33 cellular contexts compared by ENCODE assay signal in genomic region chr5:137113161-137113560, GRCh38.
"Had no signal": no experiment of that assay in that cellular context is flagged by ENCODE, and none has a peak within 500 bp of the region (broad histone marks: within the 10 kb centered on the region; RNA-seq: fewer than 3 reads in every experiment).

No MANE protein-coding gene starts in this region.

- H3K9me3 ChIP-seq: ascending aorta, body of pancreas, breast epithelium had no signal

- DNase-seq: activated B cell treated with CpG ODN at 0.5 μM for 24 hours; activated CD4-positive, alpha-beta T cell treated with anti-CD3 and anti-CD28 coated beads for 48 hours; activated CD4-positive, alpha-beta T cell treated with anti-CD3 and anti-CD28 coated beads, Interleukin-2, amount 10 ng/mL, durations not matched to agents 7 days and 5 days; activated CD4-positive, alpha-beta T cell treated with anti-CD3 and anti-CD28 coated beads, Interleukin-2, amount 50 U/mL, for 48 hours; activated CD4-positive, CD25-positive, alpha-beta regulatory T cell treated with anti-CD3 and anti-CD28 coated beads, Interleukin-2, amount 50 U/mL, for 72 hours; activated CD8-positive, alpha-beta memory T cell treated with anti-CD3 and anti-CD28 coated beads, Interleukin-2, amount 50 U/mL, for 4 hours; activated CD8-positive, alpha-beta T cell treated with anti-CD3 and anti-CD28 coated beads for 36 hours; activated effector memory CD4-positive, alpha-beta T cell treated with anti-CD3 and anti-CD28 coated beads, Interleukin-2, amount 50 U/mL, for 16 hours; activated gamma-delta T cell treated with Interleukin-2 at 50 U/mL for 16 hours; activated naive CD4-positive, alpha-beta T cell; activated naive CD4-positive, alpha-beta T cell treated with anti-CD3 and anti-CD28 coated beads for 36 hours; activated naive CD4-positive, alpha-beta T cell treated with anti-CD3 and anti-CD28 coated beads, Interleukin-2, amount 50 U/mL, for 16 hours; activated naive CD8-positive, alpha-beta T cell treated with anti-CD3 and anti-CD28 coated beads for 36 hours; activated T-cell treated with anti-CD3 and anti-CD28 coated beads for 4 hours; activated T-cell treated with anti-CD3 and anti-CD28 coated beads, Interleukin-2, amount 50 U/mL, for 1 hour; activated T-cell treated with anti-CD3 and anti-CD28 coated beads, Interleukin-2, amount 50 U/mL, for 4 hours; activated T-cell treated with anti-CD3 and anti-CD28 coated beads, Interleukin-2, amount 50 U/mL, for 72 hours; amygdala; anterior cingulate cortex; body of pancreas; brain microvascular endothelial cell; central memory CD4-positive, alpha-beta T cell; T-helper 1 cell; T-helper 2 cell; T-helper 9 cell had no signal

- H3K36me3 ChIP-seq: ascending aorta, brain microvascular endothelial cell, breast epithelium had no signal

- H3K4me3 Mint-ChIP-seq: activated B cell treated with CpG ODN at 0.5 μM for 24 hours; activated CD4-positive, alpha-beta T cell treated with anti-CD3 and anti-CD28 coated beads, Interleukin-2, amount 10 ng/mL, durations not matched to agents 7 days and 5 days; activated CD8-positive, alpha-beta T cell treated with anti-CD3 and anti-CD28 coated beads for 36 hours; activated naive CD4-positive, alpha-beta T cell treated with anti-CD3 and anti-CD28 coated beads for 36 hours; activated naive CD8-positive, alpha-beta T cell treated with anti-CD3 and anti-CD28 coated beads for 36 hours; activated T-cell treated with anti-CD3 and anti-CD28 coated beads, Interleukin-2, amount 50 U/mL, for 4 hours; activated T-cell treated with anti-CD3 and anti-CD28 coated beads, Interleukin-2, amount 50 U/mL, for 72 hours; activated T-helper 1 cell treated with anti-CD3 and anti-CD28 coated beads, Interleukin-12 subunit alpha, Interleukin-12 subunit beta, Interleukin-2, Interleukin-4 antibody, amounts not matched to agents 30 ng/mL and 10 ng/mL and 1 ng/mL, durations not matched to agents 14 hours and 24 hours and 36 hours; activated T-helper 17 cell treated with anti-CD3 and anti-CD28 coated beads, Interleukin-2, amount 50 U/mL, for 72 hours; T-helper 1 cell treated with Interleukin-12 subunit alpha and Interleukin-12 subunit beta and Interleukin-4 antibody, amounts not matched to agents 30 μg/mL and 1 μg/mL, for 36 hours; T-helper 2 cell treated with Interferon-gamma antibody and Interleukin-4, amounts not matched to agents 5 μg/mL and 100 μg/mL, for 36 hours had no signal

- H3K36me3 Mint-ChIP-seq: activated naive CD4-positive, alpha-beta T cell treated with anti-CD3 and anti-CD28 coated beads, Interleukin-2, amount 50 U/mL, for 72 hours; activated naive CD8-positive, alpha-beta T cell treated with anti-CD3 and anti-CD28 coated beads for 36 hours had no signal

- H3K4me1 ChIP-seq: ascending aorta, breast epithelium had no signal

- H3K27ac ChIP-seq: ascending aorta, body of pancreas, brain microvascular endothelial cell, breast epithelium, VCaP had no signal

- H3K4me3 ChIP-seq: ascending aorta, body of pancreas, breast epithelium had no signal

- H3K4me1 Mint-ChIP-seq: activated CD4-positive, alpha-beta T cell treated with anti-CD3 and anti-CD28 coated beads, Interleukin-2, amount 10 ng/mL, durations not matched to agents 7 days and 5 days; activated T-helper 17 cell treated with anti-CD3 and anti-CD28 coated beads, Interleukin-2, amount 50 U/mL, for 72 hours had no signal

- H3K27me3 Mint-ChIP-seq: activated B cell treated with CpG ODN at 0.5 μM for 24 hours; activated CD4-positive, alpha-beta T cell treated with anti-CD3 and anti-CD28 coated beads, Interleukin-2, amount 10 ng/mL, durations not matched to agents 7 days and 5 days had no signal

- H3K27me3 ChIP-seq: ascending aorta, body of pancreas, brain microvascular endothelial cell, breast epithelium had no signal

- H3K27ac Mint-ChIP-seq: activated B cell treated with CpG ODN at 0.5 μM for 24 hours; activated CD4-positive, alpha-beta T cell treated with anti-CD3 and anti-CD28 coated beads, Interleukin-2, amount 10 ng/mL, durations not matched to agents 7 days and 5 days; activated CD8-positive, alpha-beta T cell treated with anti-CD3 and anti-CD28 coated beads for 36 hours; activated naive CD4-positive, alpha-beta T cell treated with anti-CD3 and anti-CD28 coated beads for 36 hours; activated naive CD4-positive, alpha-beta T cell treated with anti-CD3 and anti-CD28 coated beads, Interleukin-2, amount 50 U/mL, for 72 hours; activated naive CD8-positive, alpha-beta T cell treated with anti-CD3 and anti-CD28 coated beads for 36 hours; activated T-cell treated with anti-CD3 and anti-CD28 coated beads, Interleukin-2, amount 50 U/mL, for 72 hours; activated T-helper 1 cell treated with anti-CD3 and anti-CD28 coated beads, Interleukin-12 subunit alpha, Interleukin-12 subunit beta, Interleukin-2, Interleukin-4 antibody, amounts not matched to agents 30 ng/mL and 10 ng/mL and 1 ng/mL, durations not matched to agents 14 hours and 24 hours and 36 hours; activated T-helper 17 cell treated with anti-CD3 and anti-CD28 coated beads, Interleukin-2, amount 50 U/mL, for 72 hours; T-helper 1 cell treated with Interleukin-12 subunit alpha and Interleukin-12 subunit beta and Interleukin-4 antibody, amounts not matched to agents 30 μg/mL and 1 μg/mL, for 36 hours; T-helper 2 cell treated with Interferon-gamma antibody and Interleukin-4, amounts not matched to agents 5 μg/mL and 100 μg/mL, for 36 hours had no signal

- H3K9me3 Mint-ChIP-seq: activated B cell treated with CpG ODN at 0.5 μM for 24 hours; activated CD4-positive, alpha-beta T cell treated with anti-CD3 and anti-CD28 coated beads, Interleukin-2, amount 10 ng/mL, durations not matched to agents 7 days and 5 days; activated CD8-positive, alpha-beta T cell treated with anti-CD3 and anti-CD28 coated beads for 36 hours; activated naive CD4-positive, alpha-beta T cell treated with anti-CD3 and anti-CD28 coated beads for 36 hours; activated naive CD8-positive, alpha-beta T cell treated with anti-CD3 and anti-CD28 coated beads for 36 hours; activated T-cell treated with anti-CD3 and anti-CD28 coated beads, Interleukin-2, amount 50 U/mL, for 4 hours; activated T-cell treated with anti-CD3 and anti-CD28 coated beads, Interleukin-2, amount 50 U/mL, for 72 hours; activated T-helper 1 cell treated with anti-CD3 and anti-CD28 coated beads, Interleukin-12 subunit alpha, Interleukin-12 subunit beta, Interleukin-2, Interleukin-4 antibody, amounts not matched to agents 30 ng/mL and 10 ng/mL and 1 ng/mL, durations not matched to agents 14 hours and 24 hours and 36 hours; activated T-helper 17 cell treated with anti-CD3 and anti-CD28 coated beads, Interleukin-2, amount 50 U/mL, for 72 hours; T-helper 1 cell treated with Interleukin-12 subunit alpha and Interleukin-12 subunit beta and Interleukin-4 antibody, amounts not matched to agents 30 μg/mL and 1 μg/mL, for 36 hours; T-helper 2 cell treated with Interferon-gamma antibody and Interleukin-4, amounts not matched to agents 5 μg/mL and 100 μg/mL, for 36 hours had no signal
